ENCODE assay signal across 14 cellular contexts in the genomic region with DNA sequence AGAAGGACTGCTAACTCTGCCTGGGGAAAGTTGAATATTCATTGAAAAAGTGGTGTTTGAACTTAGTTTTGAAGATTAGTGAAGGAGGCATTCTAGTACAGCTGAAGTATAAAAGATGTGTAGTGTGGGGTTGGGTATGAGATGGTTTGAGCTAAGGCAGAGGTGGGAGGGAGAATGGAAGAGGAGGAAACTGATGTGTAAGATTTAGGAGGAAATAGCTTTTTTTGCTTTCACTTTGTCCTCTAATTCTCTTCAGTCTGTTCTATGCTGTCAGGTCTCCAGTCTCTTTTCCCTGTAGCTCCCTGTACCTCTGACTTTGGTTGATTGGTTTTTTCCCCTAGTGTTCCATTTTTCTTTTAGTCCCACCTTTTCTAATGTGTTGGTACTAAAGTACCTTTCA. TPM values are rescaled to one million over a fixed set of nuclear protein-coding genes. Genes with fewer than 3 reads are reported as not detected.
DNase-seq lines count a peak whose midpoint lies in the region; ATAC-seq and TF ChIP-seq lines count a peak whose summit lies in the region.
"Had no signal": no experiment of that assay in that cellular context is flagged by ENCODE, and none has a peak within 500 bp of the region (broad histone marks: within the 10 kb centered on the region; RNA-seq: fewer than 3 reads in every experiment).

No MANE protein-coding gene starts in this region.

- no peak for DNase-seq in activated naive CD4-positive, alpha-beta T cell treated with anti-CD3 and anti-CD28 coated beads, Interleukin-2, amount 10 ng/mL, durations not matched to agents 7 days and 5 days
- DNase-seq in activated naive CD4-positive, alpha-beta T cell treated with Interleukin-2 at 50 U/mL for 16 hours, result no peak
- no peak for DNase-seq in activated naive CD4-positive, alpha-beta T cell treated with anti-CD3 and anti-CD28 coated beads, Interleukin-2, amount 50 U/mL, for 72 hours (ENCODE audit: low spot score in 2 of 2)
- no peak for DNase-seq in NCI-H1417 treated with DMSO at 0.1 percent for 48 hours (lab: John Stamatoyannopoulos, UW)
- DNase-seq in BE2C, result no peak
- no peak for DNase-seq in T1000 (lab: John Stamatoyannopoulos, UW)
- DNase-seq: brain microvascular endothelial cell, mesenchymal stem cell, NCI-H1105, NCI-H524 treated with DMSO at 0.1 percent for 48 hours, thyroid gland had no signal

- ATAC-seq in HG03354 (IDR thresholded peaks at IDR 0.05; ENCODE audit: poor library complexity, severe bottlenecking, unreplicated experiment) (peak; percentile 69), GM18858 (IDR thresholded peaks at IDR 0.05; ENCODE audit: unreplicated experiment) (no peak)
- ATAC-seq in activated naive CD4-positive, alpha-beta T cell treated with anti-CD3 and anti-CD28 coated beads, Interleukin-2, amount 50 U/mL, for 72 hours, result peak; percentile 71 to 88

- peak overlapping the region; percentile 65 for H3K27ac Mint-ChIP-seq in activated naive CD4-positive, alpha-beta T cell treated with anti-CD3 and anti-CD28 coated beads, Interleukin-2, amount 10 ng/mL, durations not matched to agents 7 days and 5 days
- H3K27ac Mint-ChIP-seq in activated naive CD4-positive, alpha-beta T cell treated with anti-CD3 and anti-CD28 coated beads, Interleukin-2, amount 50 U/mL, for 72 hours, result peak overlapping the region; percentile 39 to 74

- H3K27me3 Mint-ChIP-seq in activated naive CD4-positive, alpha-beta T cell treated with anti-CD3 and anti-CD28 coated beads, Interleukin-2, amount 10 ng/mL, durations not matched to agents 7 days and 5 days, result no peaks in the 10 kb centered on the region

- no peaks in the 10 kb centered on the region for H3K27me3 ChIP-seq in BE2C
- H3K27me3 ChIP-seq: brain microvascular endothelial cell, SJSA1, thyroid gland had no signal

- peaks cover 31% of the 10 kb centered on the region for H3K4me1 Mint-ChIP-seq in activated naive CD4-positive, alpha-beta T cell treated with anti-CD3 and anti-CD28 coated beads, Interleukin-2, amount 10 ng/mL, durations not matched to agents 7 days and 5 days

- no peaks in the 10 kb centered on the region for H3K36me3 ChIP-seq in BE2C
- H3K36me3 ChIP-seq: brain microvascular endothelial cell, SJSA1, thyroid gland had no signal

- CTCF ChIA-PET in activated naive CD4-positive, alpha-beta T cell treated with anti-CD3 and anti-CD28 coated beads, Interleukin-2, amount 10 ng/mL, durations not matched to agents 7 days and 5 days (lab: Charles Lee), result interaction anchor here (0.7 to 1.8 kb wide), 2 partner anchors 14 to 81 kb away, joined by 3 read pairs; no protein-coding TSS in a partner anchor

- no peaks in the 10 kb centered on the region for H3K9me3 Mint-ChIP-seq in activated naive CD4-positive, alpha-beta T cell treated with anti-CD3 and anti-CD28 coated beads, Interleukin-2, amount 10 ng/mL, durations not matched to agents 7 days and 5 days
- H3K9me3 Mint-ChIP-seq in activated naive CD4-positive, alpha-beta T cell treated with anti-CD3 and anti-CD28 coated beads, Interleukin-2, amount 50 U/mL, for 72 hours, result no peaks in the 10 kb centered on the region

- no peaks in the 10 kb centered on the region for H3K9me3 ChIP-seq in BE2C
- H3K9me3 ChIP-seq: SJSA1, thyroid gland had no signal

- TF ChIP-seq CTCF in BE2C (IDR thresholded peaks at IDR 0.05; ENCODE audit: low read depth, low read length), result no peak

- no peak overlapping the region for H3K4me3 ChIP-seq in BE2C (ENCODE audit: low read depth, low read length)
- H3K4me3 ChIP-seq: SJSA1, thyroid gland had no signal

- H3K4me3 Mint-ChIP-seq in activated naive CD4-positive, alpha-beta T cell treated with anti-CD3 and anti-CD28 coated beads, Interleukin-2, amount 10 ng/mL, durations not matched to agents 7 days and 5 days, result peak overlapping the region; percentile 50

- peaks cover 2% of the 10 kb centered on the region for H3K36me3 Mint-ChIP-seq in activated naive CD4-positive, alpha-beta T cell treated with anti-CD3 and anti-CD28 coated beads, Interleukin-2, amount 10 ng/mL, durations not matched to agents 7 days and 5 days
- no peaks in the 10 kb centered on the region for H3K36me3 Mint-ChIP-seq in activated naive CD4-positive, alpha-beta T cell treated with anti-CD3 and anti-CD28 coated beads, Interleukin-2, amount 50 U/mL, for 72 hours

- H3K4me1 ChIP-seq in BE2C, result no peaks in the 10 kb centered on the region
- H3K4me1 ChIP-seq: SJSA1 had no signal

RNA-seq across cellular contexts. Expression of gene CREBRF, which starts 9.0 kb away (rescaled TPM):
- 10 to 100 TPM; 12.7 to 39.6 TPM for total RNA-seq in activated naive CD4-positive, alpha-beta T cell treated with anti-CD3 and anti-CD28 coated beads, Interleukin-2, amount 50 U/mL, for 72 hours
- polyA plus RNA-seq in BE2C (2012; ENCODE audit: insufficient read depth, insufficient read length, low read depth), result 1.9 TPM
